In the genomic region with DNA sequence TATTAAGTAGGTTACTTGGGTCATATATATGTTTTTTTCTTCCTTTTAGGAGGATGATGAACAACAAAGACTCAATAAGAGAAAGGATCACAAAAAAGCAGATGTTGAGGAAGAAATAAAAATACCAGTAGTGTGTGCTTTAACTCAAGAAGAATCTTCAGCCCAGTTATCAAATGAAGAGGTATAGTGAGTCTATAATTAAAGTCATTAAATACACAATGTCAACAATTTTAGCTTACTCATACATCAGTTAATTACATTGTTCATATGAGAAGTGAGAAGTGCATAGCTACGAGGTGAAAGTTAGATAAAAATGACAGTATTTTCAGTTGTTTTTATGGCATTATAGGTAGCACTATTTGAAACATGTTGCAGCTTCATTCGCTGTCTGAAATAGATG, we compare ENCODE assay signal across 26 cellular contexts.
"Had no signal": no experiment of that assay in that cellular context is flagged by ENCODE, and none has a peak within 500 bp of the region (broad histone marks: within the 10 kb centered on the region; RNA-seq: fewer than 3 reads in every experiment).

No MANE protein-coding gene starts in this region.

- H3K4me3 ChIP-seq: breast epithelium, esophagus muscularis mucosa, heart right ventricle, lower lobe of right lung had no signal

- H3K9me3 ChIP-seq: breast epithelium, esophagus muscularis mucosa, heart right ventricle, lower lobe of right lung had no signal

- H3K27ac ChIP-seq: foreskin keratinocyte, lower lobe of right lung had no signal

- H3K4me1 Mint-ChIP-seq: activated CD4-positive, alpha-beta T cell treated with anti-CD3 and anti-CD28 coated beads for 36 hours; activated naive CD8-positive, alpha-beta T cell treated with anti-CD3 and anti-CD28 coated beads, Interleukin-2, amount 10 ng/mL, durations not matched to agents 7 days and 5 days; naive thymus-derived CD8-positive, alpha-beta T cell; neural crest cell had no signal

- H3K4me1 ChIP-seq: breast epithelium, esophagus muscularis mucosa, foreskin keratinocyte, lower lobe of right lung had no signal

- H3K27me3 ChIP-seq: breast epithelium, esophagus muscularis mucosa, foreskin keratinocyte, heart right ventricle had no signal

- ATAC-seq: activated CD4-positive, alpha-beta T cell treated with anti-CD3 and anti-CD28 coated beads for 36 hours; foreskin keratinocyte; heart right ventricle; lower lobe of right lung; naive thymus-derived CD8-positive, alpha-beta T cell; right cardiac atrium had no signal

- H3K4me3 Mint-ChIP-seq: activated CD4-positive, alpha-beta T cell treated with anti-CD3 and anti-CD28 coated beads for 36 hours; activated naive CD8-positive, alpha-beta T cell treated with anti-CD3 and anti-CD28 coated beads, Interleukin-2, amount 10 ng/mL, durations not matched to agents 7 days and 5 days; activated T-cell treated with anti-CD3 and anti-CD28 coated beads, Interleukin-2, amount 50 U/mL, for 24 hours; naive thymus-derived CD8-positive, alpha-beta T cell; neural crest cell had no signal

- H3K9me3 Mint-ChIP-seq: activated naive CD8-positive, alpha-beta T cell treated with anti-CD3 and anti-CD28 coated beads, Interleukin-2, amount 10 ng/mL, durations not matched to agents 7 days and 5 days; activated T-cell treated with anti-CD3 and anti-CD28 coated beads, Interleukin-2, amount 50 U/mL, for 24 hours; naive thymus-derived CD8-positive, alpha-beta T cell; neural crest cell had no signal

- H3K27me3 Mint-ChIP-seq: activated CD4-positive, alpha-beta T cell treated with anti-CD3 and anti-CD28 coated beads for 36 hours; activated naive CD8-positive, alpha-beta T cell treated with anti-CD3 and anti-CD28 coated beads, Interleukin-2, amount 10 ng/mL, durations not matched to agents 7 days and 5 days; activated T-cell treated with anti-CD3 and anti-CD28 coated beads, Interleukin-2, amount 50 U/mL, for 24 hours; naive thymus-derived CD8-positive, alpha-beta T cell had no signal

- DNase-seq: activated CD4-positive, alpha-beta T cell treated with anti-CD3 and anti-CD28 coated beads for 36 hours; activated CD4-positive, alpha-beta T cell treated with anti-CD3 and anti-CD28 coated beads, Interleukin-2, amount 50 U/mL, for 4 hours; activated CD4-positive, CD25-positive, alpha-beta regulatory T cell; activated CD8-positive, alpha-beta memory T cell treated with anti-CD3 and anti-CD28 coated beads, Interleukin-2, amount 50 U/mL, for 48 hours; activated naive CD4-positive, alpha-beta T cell; activated naive CD8-positive, alpha-beta T cell treated with anti-CD3 and anti-CD28 coated beads, Interleukin-2, amount 10 ng/mL, durations not matched to agents 7 days and 5 days; activated T-cell treated with anti-CD3 and anti-CD28 coated beads, Interleukin-2, amount 50 U/mL, for 24 hours; amniotic stem cell; central memory CD4-positive, alpha-beta T cell; dermis blood vessel endothelial cell; effector CD4-positive, alpha-beta T cell; heart right ventricle; lower lobe of right lung; mesenchymal stem cell; naive thymus-derived CD8-positive, alpha-beta T cell; nucleus accumbens; posterior cingulate gyrus; right cardiac atrium; stimulated activated CD4-positive, alpha-beta T cell treated with anti-CD3 and anti-CD28 coated beads, Interleukin-15, amount 100 ng/mL, for 24 hours; stimulated activated CD4-positive, alpha-beta T cell treated with anti-CD3 and anti-CD28 coated beads, Interleukin-2, amount 100 ng/mL, for 24 hours; stimulated activated naive CD4-positive, alpha-beta T cell; trophoblast cell had no signal

- H3K27ac Mint-ChIP-seq: activated CD4-positive, alpha-beta T cell treated with anti-CD3 and anti-CD28 coated beads for 36 hours; activated naive CD8-positive, alpha-beta T cell treated with anti-CD3 and anti-CD28 coated beads, Interleukin-2, amount 10 ng/mL, durations not matched to agents 7 days and 5 days had no signal
